In the genomic region with DNA sequence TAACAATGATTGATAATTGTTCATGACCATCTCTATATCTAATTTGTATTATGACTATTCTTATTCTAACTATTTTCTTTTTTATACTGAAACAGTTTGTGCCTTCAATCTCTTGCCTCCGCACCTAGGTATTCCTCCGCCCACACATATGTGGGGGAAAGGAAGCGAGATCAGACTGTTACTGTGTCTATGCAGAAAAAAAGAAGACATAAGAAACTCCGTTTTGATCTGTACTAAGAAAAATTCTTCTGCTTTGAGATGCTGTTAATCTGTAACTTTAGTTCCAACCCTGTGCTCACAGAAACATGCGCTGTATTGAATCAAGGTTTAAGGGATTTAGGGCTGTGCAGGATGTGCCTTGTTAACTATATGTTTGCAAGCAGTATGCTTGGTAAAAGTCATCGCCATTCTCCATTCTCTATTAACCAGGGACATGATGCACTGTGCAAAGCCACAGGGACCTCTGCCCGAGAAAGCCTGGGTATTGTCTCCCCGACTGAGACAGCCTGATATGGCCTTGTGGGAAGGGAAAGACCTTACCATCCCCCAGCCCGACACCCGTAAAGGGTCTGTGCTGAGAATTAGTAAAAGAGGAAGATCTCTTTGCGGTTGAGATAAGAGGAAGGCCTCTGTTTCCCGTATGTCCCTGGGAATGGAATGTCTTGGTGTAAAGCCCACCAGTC, we compare ENCODE assay signal across 12 cellular contexts. TPM values are rescaled to one million over a fixed set of nuclear protein-coding genes. Genes with fewer than 3 reads are reported as not detected.
DNase-seq lines count a peak whose midpoint lies in the region; ATAC-seq and TF ChIP-seq lines count a peak whose summit lies in the region.
"Had no signal": no experiment of that assay in that cellular context is flagged by ENCODE, and none has a peak within 500 bp of the region (broad histone marks: within the 10 kb centered on the region; RNA-seq: fewer than 3 reads in every experiment).

No MANE protein-coding gene starts in this region.

- CTCF ChIA-PET in activated CD4-positive, alpha-beta memory T cell treated with anti-CD3 and anti-CD28 coated beads for 36 hours (lab: Charles Lee), result no interaction called here

- H3K27ac ChIP-seq in upper lobe of right lung, result no peak overlapping the region
- H3K27ac ChIP-seq: foreskin keratinocyte, psoas muscle had no signal

- H3K27ac Mint-ChIP-seq in activated CD4-positive, alpha-beta memory T cell treated with anti-CD3 and anti-CD28 coated beads for 36 hours, result peak overlapping the region; percentile 84

- no peaks in the 10 kb centered on the region for H3K9me3 Mint-ChIP-seq in activated CD4-positive, alpha-beta memory T cell treated with anti-CD3 and anti-CD28 coated beads for 36 hours

- H3K27me3 ChIP-seq in upper lobe of right lung, result no peaks in the 10 kb centered on the region
- H3K27me3 ChIP-seq: foreskin keratinocyte had no signal

- ATAC-seq in upper lobe of right lung (no peak), GM21526 (IDR thresholded peaks at IDR 0.05; ENCODE audit: low FRiP score, unreplicated experiment) (no peak), HG02970 (IDR thresholded peaks at IDR 0.05; ENCODE audit: low FRiP score, unreplicated experiment) (no peak)
- ATAC-seq: foreskin keratinocyte, psoas muscle had no signal

- peaks cover 18% of the 10 kb centered on the region for H3K36me3 ChIP-seq in upper lobe of right lung

- H3K9me3 ChIP-seq in upper lobe of right lung, result no peaks in the 10 kb centered on the region
- H3K9me3 ChIP-seq: psoas muscle had no signal

- H3K4me1 ChIP-seq in upper lobe of right lung, result peaks cover 39% of the 10 kb centered on the region

- H3K4me1 Mint-ChIP-seq in activated CD4-positive, alpha-beta memory T cell treated with anti-CD3 and anti-CD28 coated beads for 36 hours (ENCODE audit: low read depth), result peaks cover 47% of the 10 kb centered on the region

- intact Hi-C loops in activated CD4-positive, alpha-beta memory T cell treated with anti-CD3 and anti-CD28 coated beads for 36 hours (cut with micrococcal nuclease), result no loop called here
- intact Hi-C loops in upper lobe of right lung (cut with DNase I), result no loop called here

- no peak overlapping the region for H3K4me3 ChIP-seq in upper lobe of right lung
- H3K4me3 ChIP-seq: psoas muscle had no signal

- DNase-seq in stimulated activated CD4-positive, alpha-beta T cell treated with anti-CD3 and anti-CD28 coated beads, Interleukin-15, amount 100 ng/mL, for 24 hours, result peak; percentile 55
- DNase-seq in stimulated activated CD4-positive, alpha-beta T cell treated with anti-CD3 and anti-CD28 coated beads, Interleukin-2, amount 100 ng/mL, for 48 hours, result no peak
- peak; percentile 48 for DNase-seq in activated CD4-positive, alpha-beta memory T cell treated with anti-CD3 and anti-CD28 coated beads for 36 hours
- DNase-seq in left kidney (ENCODE audit: low read depth, low spot score) (peak; percentile 29), upper lobe of right lung (peak; percentile 22), NCI-H446 (lab: John Stamatoyannopoulos, UW) (no peak)
- DNase-seq: activated effector memory CD4-positive, alpha-beta T cell treated with Interleukin-2 at 50 U/mL for 16 hours; foreskin keratinocyte; NCI-H774; psoas muscle had no signal

- H3K4me3 Mint-ChIP-seq in activated CD4-positive, alpha-beta memory T cell treated with anti-CD3 and anti-CD28 coated beads for 36 hours, result peak overlapping the region; percentile 67

- peaks cover 9% of the 10 kb centered on the region for H3K36me3 Mint-ChIP-seq in activated CD4-positive, alpha-beta memory T cell treated with anti-CD3 and anti-CD28 coated beads for 36 hours

- POLR2A ChIA-PET in activated CD4-positive, alpha-beta memory T cell treated with anti-CD3 and anti-CD28 coated beads for 36 hours (lab: Charles Lee), result no interaction called here

- no peaks in the 10 kb centered on the region for H3K27me3 Mint-ChIP-seq in activated CD4-positive, alpha-beta memory T cell treated with anti-CD3 and anti-CD28 coated beads for 36 hours

- no peak for TF ChIP-seq CTCF in upper lobe of right lung (IDR thresholded peaks at IDR 0.05)

RNA-seq across cellular contexts. Expression of a gene that starts 2.1 kb away (rescaled TPM):
- 10 to 100 TPM; 67.8 to 69.8 TPM for total RNA-seq in activated CD4-positive, alpha-beta memory T cell treated with anti-CD3 and anti-CD28 coated beads for 36 hours
- total RNA-seq in upper lobe of right lung, result 74.4 TPM

RNA-seq across cellular contexts. Expression of a gene that starts 23.9 kb away (rescaled TPM):
- total RNA-seq in activated CD4-positive, alpha-beta memory T cell treated with anti-CD3 and anti-CD28 coated beads for 36 hours, result 1,000 to 10,000 TPM; 8,046 to 8,888 TPM
- 11,917 TPM for total RNA-seq in upper lobe of right lung

RNA-seq across cellular contexts. Expression of a gene that starts 35.4 kb away (rescaled TPM):
- 10 to 100 TPM; 60.7 to 63.3 TPM for total RNA-seq in activated CD4-positive, alpha-beta memory T cell treated with anti-CD3 and anti-CD28 coated beads for 36 hours
- total RNA-seq in upper lobe of right lung, result 128 TPM

RNA-seq across cellular contexts. Expression of a gene that starts 47.5 kb away (rescaled TPM):
- total RNA-seq in activated CD4-positive, alpha-beta memory T cell treated with anti-CD3 and anti-CD28 coated beads for 36 hours, result 10 to 100 TPM; 48.1 to 51.1 TPM
- 24.0 TPM for total RNA-seq in upper lobe of right lung

RNA-seq across cellular contexts. Expression of a gene that starts 49.6 kb away (rescaled TPM):
- total RNA-seq in activated CD4-positive, alpha-beta memory T cell treated with anti-CD3 and anti-CD28 coated beads for 36 hours, result 10 to 100 TPM; 25.3 to 28.3 TPM
- total RNA-seq in upper lobe of right lung, result 44.1 TPM

Comparison
In these comparisons a context has a peak if more than half of its experiments do, and no peak if none do; other contexts are left out.
1. DNase-seq: peak in stimulated activated CD4-positive, alpha-beta T cell treated with anti-CD3 and anti-CD28 coated beads, Interleukin-15, amount 100 ng/mL, for 24 hours (single experiment), activated CD4-positive, alpha-beta memory T cell treated with anti-CD3 and anti-CD28 coated beads for 36 hours (single experiment), left kidney (single experiment) and upper lobe of right lung (single experiment); none in stimulated activated CD4-positive, alpha-beta T cell treated with anti-CD3 and anti-CD28 coated beads, Interleukin-2, amount 100 ng/mL, for 48 hours (0 of 2) and NCI-H446 (0 of 2).